Comparison of ENCODE assay signal across 22 cellular contexts in genomic region chr22:19358703-19359553, GRCh38.
DNase-seq lines count a peak whose midpoint lies in the region; ATAC-seq and TF ChIP-seq lines count a peak whose summit lies in the region.
"Had no signal": no experiment of that assay in that cellular context is flagged by ENCODE, and none has a peak within 500 bp of the region (broad histone marks: within the 10 kb centered on the region; RNA-seq: fewer than 3 reads in every experiment).

No MANE protein-coding gene starts in this region.

- no peak overlapping the region for H3K4me3 ChIP-seq in esophagus muscularis mucosa
- no peak overlapping the region for H3K4me3 ChIP-seq in H7 (ENCODE audit: insufficient read depth, low read depth, low read length)

- H3K27me3 ChIP-seq in esophagus muscularis mucosa, result no peaks in the 10 kb centered on the region
- no peaks in the 10 kb centered on the region for H3K27me3 ChIP-seq in H7 (ENCODE audit: control insufficient read depth, insufficient read depth, low read length)

- H3K9me3 Mint-ChIP-seq in stimulated activated naive CD8-positive, alpha-beta T cell treated with anti-CD3 and anti-CD28 coated beads, Interleukin-15, Interleukin-2, amounts not matched to agents 100 ng/mL and 50 ng/mL, for 24 hours, result no peaks in the 10 kb centered on the region
- no peaks in the 10 kb centered on the region for H3K9me3 Mint-ChIP-seq in osteocyte (ENCODE audit: unreplicated experiment)

- no peak for TF ChIP-seq EP300 in esophagus muscularis mucosa (IDR thresholded peaks at IDR 0.05)

- no peaks in the 10 kb centered on the region for H3K27me3 Mint-ChIP-seq in stimulated activated naive CD8-positive, alpha-beta T cell treated with anti-CD3 and anti-CD28 coated beads, Interleukin-15, Interleukin-2, amounts not matched to agents 100 ng/mL and 50 ng/mL, for 24 hours
- H3K27me3 Mint-ChIP-seq in osteocyte (ENCODE audit: unreplicated experiment), result no peaks in the 10 kb centered on the region

- peaks cover 0 to 4% (median 0%) of the 10 kb centered on the region in 4 donors for H3K4me1 ChIP-seq in esophagus muscularis mucosa

- TF ChIP-seq POLR2A in esophagus muscularis mucosa (IDR thresholded peaks at IDR 0.05; ENCODE audit: low read depth), result no peak

- 95% methylated on average over 12 of the region's 13 CpGs for WGBS in esophagus muscularis mucosa

- H3K36me3 ChIP-seq in esophagus muscularis mucosa (peaks cover 56 to 98% (median 91%) of the 10 kb centered on the region in 4 donors), H7 (replicated peaks; ENCODE audit: control insufficient read depth, insufficient read depth, low read length) (peaks cover 54% of the 10 kb centered on the region)

- H3K4me3 Mint-ChIP-seq in stimulated activated naive CD8-positive, alpha-beta T cell treated with anti-CD3 and anti-CD28 coated beads, Interleukin-15, Interleukin-2, amounts not matched to agents 100 ng/mL and 50 ng/mL, for 24 hours, result no peak overlapping the region
- H3K4me3 Mint-ChIP-seq in osteocyte (ENCODE audit: unreplicated experiment), result no peak overlapping the region

- H3K27ac Mint-ChIP-seq in stimulated activated naive CD8-positive, alpha-beta T cell treated with anti-CD3 and anti-CD28 coated beads, Interleukin-15, Interleukin-2, amounts not matched to agents 100 ng/mL and 50 ng/mL, for 24 hours, result peak overlapping the region; percentile 41
- H3K27ac Mint-ChIP-seq in osteocyte (ENCODE audit: unreplicated experiment), result no peak overlapping the region

- no peak for ATAC-seq in stimulated activated naive CD8-positive, alpha-beta T cell treated with anti-CD3 and anti-CD28 coated beads, Interleukin-15, Interleukin-2, amounts not matched to agents 100 U/mL and 50 U/mL, for 24 hours
- no peak for ATAC-seq in GM18861 (IDR thresholded peaks at IDR 0.05; ENCODE audit: unreplicated experiment)
- ATAC-seq: Panc1, SK-N-SH treated with all-trans-retinoic acid at 6 μM for 48 hours had no signal

- H3K4me1 Mint-ChIP-seq in stimulated activated naive CD8-positive, alpha-beta T cell treated with anti-CD3 and anti-CD28 coated beads, Interleukin-15, Interleukin-2, amounts not matched to agents 100 ng/mL and 50 ng/mL, for 24 hours (ENCODE audit: low read depth), result peaks cover 17% of the 10 kb centered on the region
- H3K4me1 Mint-ChIP-seq in osteocyte (ENCODE audit: unreplicated experiment), result no peaks in the 10 kb centered on the region

- DNase-seq in stimulated activated naive CD8-positive, alpha-beta T cell treated with anti-CD3 and anti-CD28 coated beads, Interleukin-15, Interleukin-2, amounts not matched to agents 100 U/mL and 50 U/mL, for 24 hours, result no peak
- peak; percentile 45 for DNase-seq in esophagus muscularis mucosa (ENCODE audit: extremely low spot score)
- DNase-seq in osteocyte (ENCODE audit: extremely low spot score, unreplicated experiment), result peak; percentile 74
- DNase-seq in foreskin melanocyte, result no peak
- no peak for DNase-seq in H7
- no peak for DNase-seq in NOMO-1 treated with DMSO at 0.1 percent for 48 hours (lab: John Stamatoyannopoulos, UW; ENCODE audit: unreplicated experiment)
- DNase-seq: DMS79; IMR-90; Karpas-422; MV-4-11; NCI-H1105 treated with DMSO at 0.1 percent for 48 hours; NCI-H1694; NCI-H2081; NCI-H2171; NCI-H345; NCI-H524; NCI-H774; NK-92 treated with Interleukin-12 subunit alpha and Interleukin-12 subunit beta, amount 100 ng/mL, for 24 hours had no signal

- intact Hi-C loops in esophagus muscularis mucosa (cut with DNase I), result no loop called here

- H3K36me3 Mint-ChIP-seq in stimulated activated naive CD8-positive, alpha-beta T cell treated with anti-CD3 and anti-CD28 coated beads, Interleukin-15, Interleukin-2, amounts not matched to agents 100 ng/mL and 50 ng/mL, for 24 hours (ENCODE audit: low read depth), result peaks cover 53% of the 10 kb centered on the region
- peaks cover 26% of the 10 kb centered on the region for H3K36me3 Mint-ChIP-seq in osteocyte (ENCODE audit: unreplicated experiment)

- no peak overlapping the region for H3K27ac ChIP-seq in esophagus muscularis mucosa (replicated peaks in 1 of 4)

- TF ChIP-seq CTCF in esophagus muscularis mucosa (IDR thresholded peaks at IDR 0.05) (no peak), osteocyte (IDR thresholded peaks at IDR 0.05) (no peak)

- no peaks in the 10 kb centered on the region for H3K9me3 ChIP-seq in esophagus muscularis mucosa

Comparison
In these comparisons a context has a peak if more than half of its experiments do, and no peak if none do; other contexts are left out.
1. DNase-seq: peak in esophagus muscularis mucosa (single experiment) and osteocyte (single experiment); none in stimulated activated naive CD8-positive, alpha-beta T cell treated with anti-CD3 and anti-CD28 coated beads, Interleukin-15, Interleukin-2, amounts not matched to agents 100 U/mL and 50 U/mL, for 24 hours (single experiment), foreskin melanocyte (single experiment), H7 (single experiment) and NOMO-1 treated with DMSO at 0.1 percent for 48 hours (single experiment).